Comparison of ENCODE assay signal across 17 cellular contexts in genomic region chr2:15986068-15986560, GRCh38. TPM values are rescaled to one million over a fixed set of nuclear protein-coding genes. Genes with fewer than 3 reads are reported as not detected.
DNase-seq lines count a peak whose midpoint lies in the region; ATAC-seq, FAIRE-seq and TF ChIP-seq lines count a peak whose summit lies in the region.
"Had no signal": no experiment of that assay in that cellular context is flagged by ENCODE, and none has a peak within 500 bp of the region (broad histone marks: within the 10 kb centered on the region; RNA-seq: fewer than 3 reads in every experiment).

No MANE protein-coding gene starts in this region.

- TF ChIP-seq CTCF in H9 (conservative IDR thresholded peaks at IDR 0.05) (no peak), glutamatergic neuron (IDR thresholded peaks at IDR 0.05; ENCODE audit: partially characterized antibody, unreplicated experiment) (no peak)

- FAIRE-seq in small intestine (lab: Jason Lieb, UNC), result no peak

- DNase-seq in H9 (no peak), SJCRH30 (peak; percentile 40 to 63), glutamatergic neuron (peak; percentile 52), small intestine (peak; percentile 29), hippocampal formation (lab: John Stamatoyannopoulos, UW) (no peak), left lobe of liver (ENCODE audit: low spot score) (no peak)
- DNase-seq: ACHN, DMS153, GF-D8, MM.1S, NCI-H1092, NCI-H146, NCI-H2029 treated with DMSO at 0.1 percent for 48 hours, NCI-H774, SW 1271 had no signal

- H3K79me1 ChIP-seq in H9 (ENCODE audit: insufficient read depth, low read depth, low read length, poor library complexity, severe bottlenecking), result no peaks in the 10 kb centered on the region

- H2BK20ac ChIP-seq in H9 (ENCODE audit: low read depth, low read length, poor library complexity, severe bottlenecking), result no peak overlapping the region

- H3K4me2 ChIP-seq in H9 (ENCODE audit: insufficient read depth, insufficient read length, low read length), result no peak overlapping the region

- no peak overlapping the region for H3K56ac ChIP-seq in H9 (ENCODE audit: insufficient read length, low read depth, low read length)

- peaks cover 46% of the 10 kb centered on the region in 2 experiments for H3K4me1 Mint-ChIP-seq in H9
- peaks cover 25% of the 10 kb centered on the region for H3K4me1 Mint-ChIP-seq in glutamatergic neuron (ENCODE audit: low read depth, unreplicated experiment)

- no peaks in the 10 kb centered on the region; a peak in 1 of 7 replicates for H3K36me3 Mint-ChIP-seq in H9 (ENCODE audit: insufficient read depth in 1 of 3, low read depth in 3 of 3)
- no peaks in the 10 kb centered on the region for H3K36me3 Mint-ChIP-seq in glutamatergic neuron (ENCODE audit: unreplicated experiment)

- no peaks in the 10 kb centered on the region for H3K23me2 ChIP-seq in H9 (ENCODE audit: insufficient read length, low read depth, low read length, poor library complexity, severe bottlenecking)

- no peak overlapping the region for H2BK5ac ChIP-seq in H9 (ENCODE audit: insufficient read length, low read length)

- no peaks in the 10 kb centered on the region for H3K9me3 ChIP-seq in H9 (ENCODE audit: control insufficient read depth, low read depth, low read length)
- H3K9me3 ChIP-seq in SJCRH30 (replicated peaks), result no peaks in the 10 kb centered on the region
- no peaks in the 10 kb centered on the region for H3K9me3 ChIP-seq in small intestine (ENCODE audit: control insufficient read depth, low read depth)

- peaks cover 3% of the 10 kb centered on the region for H4K20me1 ChIP-seq in H9 (ENCODE audit: control insufficient read depth, insufficient read depth, insufficient read length)

- H3K79me2 ChIP-seq in H9 (ENCODE audit: insufficient read depth, low read length), result no peaks in the 10 kb centered on the region

- no peak overlapping the region for H2BK12ac ChIP-seq in H9 (ENCODE audit: insufficient read length, low read depth, low read length)

- H2AK5ac ChIP-seq in H9 (ENCODE audit: insufficient read length, low read length), result no peak overlapping the region

- H3K27me3 Mint-ChIP-seq in H9 (ENCODE audit: low read depth) (peaks cover 3% of the 10 kb centered on the region), glutamatergic neuron (ENCODE audit: unreplicated experiment) (no peaks in the 10 kb centered on the region)

- no CpG with 5 or more reads among the region's 9 CpGs for WGBS in H9 (ENCODE audit: extremely low coverage, insufficient read length, low lambda C conversion rate)
- 49 to 82% (median 73%) methylated on average over 9 of the region's 9 CpGs for WGBS in small intestine, 3 donors

- H3K4me1 ChIP-seq in H9 (ENCODE audit: insufficient read depth, low read length) (peaks cover 16% of the 10 kb centered on the region), SJCRH30 (peaks cover 68% of the 10 kb centered on the region), small intestine (ENCODE audit: control insufficient read depth in 2 of 2, insufficient read depth in 1 of 2, low read depth in 1 of 2, low read length in 1 of 2) (no peaks in the 10 kb centered on the region)

- H2AFZ ChIP-seq in H9 (ENCODE audit: low read length), result no peak overlapping the region

- H3K4me3 ChIP-seq in SJCRH30 (no peak overlapping the region), small intestine (ENCODE audit: low read depth in 1 of 2, low read length in 2 of 2) (no peak overlapping the region)

- H3K9me3 Mint-ChIP-seq in H9 (no peaks in the 10 kb centered on the region; a peak in 1 of 5 replicates), glutamatergic neuron (ENCODE audit: unreplicated experiment) (peaks cover 4% of the 10 kb centered on the region)

- no peak overlapping the region for H3T11ph ChIP-seq in H9 (ENCODE audit: low read length)

- no peak overlapping the region for H4K8ac ChIP-seq in H9 (replicated peaks; ENCODE audit: insufficient read length, low read depth, low read length)

- H4K5ac ChIP-seq in H9 (ENCODE audit: insufficient read length, low read depth, low read length), result no peak overlapping the region

- H3K23ac ChIP-seq in H9 (ENCODE audit: insufficient read length, low read depth, low read length), result peak overlapping the region; percentile 17

- H3K4ac ChIP-seq in H9 (ENCODE audit: low read depth, low read length), result no peak overlapping the region

- H3K27me3 ChIP-seq in H9 (ENCODE audit: insufficient read depth, low read length) (no peaks in the 10 kb centered on the region), SJCRH30 (no peaks in the 10 kb centered on the region), small intestine (ENCODE audit: control insufficient read depth in 2 of 2, insufficient read depth in 2 of 2, low read length in 2 of 2) (no peaks in the 10 kb centered on the region)

- no peak overlapping the region for H3K27ac ChIP-seq in H9 (ENCODE audit: insufficient read length, low read depth, low read length)
- H3K27ac ChIP-seq in SJCRH30, result no peak overlapping the region; the same call in 1 of the 2 replicates
- H3K27ac ChIP-seq in small intestine (ENCODE audit: low read depth in 1 of 2, low read length in 1 of 2), result no peak overlapping the region

- no peak overlapping the region for H3K9ac ChIP-seq in H9 (ENCODE audit: extremely low read depth, insufficient read length, low read length)

- no peak overlapping the region for H4K91ac ChIP-seq in H9 (ENCODE audit: insufficient read length, low read depth, low read length)

- H3K4me3 Mint-ChIP-seq in H9 (no peak overlapping the region), glutamatergic neuron (ENCODE audit: unreplicated experiment) (no peak overlapping the region)

- ATAC-seq in HG03196 (IDR thresholded peaks at IDR 0.05; ENCODE audit: unreplicated experiment) (no peak), left lobe of liver (no peak)

- H3K36me3 ChIP-seq in SJCRH30 (no peaks in the 10 kb centered on the region), small intestine (ENCODE audit: control insufficient read depth in 2 of 2, insufficient read depth in 2 of 2, low read length in 2 of 2) (no peaks in the 10 kb centered on the region)

- no peak overlapping the region for H2BK120ac ChIP-seq in H9 (ENCODE audit: low read depth, low read length, poor library complexity, severe bottlenecking)

- no peak overlapping the region for H3K14ac ChIP-seq in H9 (ENCODE audit: insufficient read depth, low read length)

- no peak overlapping the region for H3K18ac ChIP-seq in H9 (ENCODE audit: insufficient read length, low read depth, low read length)

- H2BK15ac ChIP-seq in H9 (ENCODE audit: low read depth, low read length), result no peak overlapping the region

- H3K27ac Mint-ChIP-seq in H9, result no peak overlapping the region
- no peak overlapping the region for H3K27ac Mint-ChIP-seq in glutamatergic neuron (ENCODE audit: unreplicated experiment)

RNA-seq across cellular contexts. Expression of gene MYCN, which starts 45.8 kb away (rescaled TPM):
- 100.0 and 105 TPM in 2 replicates for total RNA-seq in H9 (2021)
- 185 and 190 TPM in 2 replicates for total RNA-seq in SJCRH30 (2014; rRNA removed; shearing (Covaris generic))
- total RNA-seq in glutamatergic neuron (ENCODE audit: unreplicated experiment), result 43.8 TPM
- 1 to 10 TPM; 1.1 to 2.5 (median 2.1) TPM for polyA plus RNA-seq in small intestine
- 0.73 TPM for total RNA-seq in left lobe of liver
- total RNA-seq: LHCN-M2 had no signal

Comparison
In these comparisons a context has a peak if more than half of its experiments do, and no peak if none do; other contexts are left out.
1. DNase-seq: peak in SJCRH30 (2 of 2), glutamatergic neuron (single experiment) and small intestine (single experiment); none in H9 (single experiment), hippocampal formation (0 of 2) and left lobe of liver (single experiment).
2. RNA of gene MYCN, which starts 45.8 kb away (total RNA-seq): 185 to 190 TPM in SJCRH30, 100.0 to 105 TPM in H9 and 43.8 TPM in glutamatergic neuron (single experiment); 0.73 TPM in left lobe of liver (single experiment); every median in the first group is over 10 times any median in the second.